8 cellular contexts compared by ENCODE assay signal in the genomic region with DNA sequence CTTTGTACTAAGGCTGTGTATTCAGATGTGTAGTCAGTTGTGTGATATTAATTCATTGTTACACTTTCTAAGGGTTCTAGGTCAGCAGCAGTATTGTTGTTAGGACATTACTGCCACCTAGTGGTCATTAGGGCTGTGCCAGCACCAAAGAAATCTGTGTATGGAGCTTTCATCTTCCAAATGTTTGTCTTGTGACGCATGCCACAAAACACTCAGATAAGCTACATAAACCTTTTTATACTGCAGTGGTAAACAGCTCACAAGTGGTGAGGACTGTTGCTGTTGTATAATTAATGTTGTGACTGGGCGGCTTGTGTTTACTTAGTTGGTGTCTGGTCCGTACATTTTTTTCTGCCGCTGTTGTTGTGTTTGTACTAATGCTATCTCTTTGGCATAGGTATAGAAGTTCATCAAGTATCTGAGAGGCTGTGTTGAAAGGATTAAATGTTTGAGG. TPM values are rescaled to one million over a fixed set of nuclear protein-coding genes. Genes with fewer than 3 reads are reported as not detected.
DNase-seq lines count a peak whose midpoint lies in the region; ATAC-seq and TF ChIP-seq lines count a peak whose summit lies in the region.

No MANE protein-coding gene starts in this region.

- H3F3A ChIP-seq in smooth muscle cell (ENCODE audit: low read depth): peaks cover 29% of the 10 kb centered on the region

- WGBS in smooth muscle cell (ENCODE audit: low lambda C conversion rate): 15% methylated on average over 4 of the region's 4 CpGs

- H2AFZ ChIP-seq in smooth muscle cell (ENCODE audit: low read depth): no peak overlapping the region

- DNase-seq in GDM1 (lab: John Stamatoyannopoulos, UW) (peak; percentile 40), HCEC 1CT (peak; percentile 89), NCI-H1092 (lab: John Stamatoyannopoulos, UW) (peak; percentile 47), T-helper 2 cell (peak in 4 of 5 experiments; percentile 34 to 87 (median 57)), astrocyte of the hippocampus (ENCODE audit: low read depth, low spot score) (peak; percentile 95), hippocampal formation (lab: John Stamatoyannopoulos, UW) (peak; percentile 28 to 68), smooth muscle cell (lab: John Stamatoyannopoulos, UW; ENCODE audit: unreplicated experiment) (no peak)

- H4K20me1 ChIP-seq in smooth muscle cell (ENCODE audit: low read depth): no peaks in the 10 kb centered on the region

- ATAC-seq in GM19467 (IDR thresholded peaks at IDR 0.05; ENCODE audit: unreplicated experiment): no peak

- H3K27ac ChIP-seq in smooth muscle cell (ENCODE audit: low read depth): peak overlapping the region; percentile 9

- no peaks in the 10 kb centered on the region for H3K36me3 ChIP-seq in smooth muscle cell (ENCODE audit: low read depth)

- H3K27me3 ChIP-seq in smooth muscle cell (ENCODE audit: low read depth): no peaks in the 10 kb centered on the region

- peak; percentile 92 for TF ChIP-seq CTCF in smooth muscle cell (IDR thresholded peaks at IDR 0.05; ENCODE audit: borderline replicate concordance, insufficient read depth, poor library complexity, severe bottlenecking)

- no peaks in the 10 kb centered on the region for H3K9me3 ChIP-seq in smooth muscle cell (replicated peaks; ENCODE audit: low read depth)

- H3K9ac ChIP-seq in smooth muscle cell (ENCODE audit: low read depth): no peak overlapping the region

- H3K79me2 ChIP-seq in smooth muscle cell (ENCODE audit: low read depth): no peaks in the 10 kb centered on the region

- no peak overlapping the region for H3K4me2 ChIP-seq in smooth muscle cell

- peaks cover 19% of the 10 kb centered on the region for H3K4me1 ChIP-seq in smooth muscle cell (ENCODE audit: low read depth)

- H3K4me3 ChIP-seq in smooth muscle cell: no peak overlapping the region

RNA-seq across cellular contexts. Expression of a gene that starts 51.7 kb away (rescaled TPM):
- total RNA-seq in smooth muscle cell: 11.7 and 12.1 TPM in 2 replicates
- polyA plus RNA-seq in smooth muscle cell: 7.2 and 12.0 TPM in 2 replicates
